ENCODE assay signal across 14 cellular contexts in genomic region chr7:134991469-134992339, GRCh38. TPM values are rescaled to one million over a fixed set of nuclear protein-coding genes. Genes with fewer than 3 reads are reported as not detected.
DNase-seq lines count a peak whose midpoint lies in the region; ATAC-seq, FAIRE-seq and TF ChIP-seq lines count a peak whose summit lies in the region.
"Had no signal": no experiment of that assay in that cellular context is flagged by ENCODE, and none has a peak within 500 bp of the region (broad histone marks: within the 10 kb centered on the region; RNA-seq: fewer than 3 reads in every experiment).

No MANE protein-coding gene starts in this region.

- POLR2A ChIA-PET in T-cell (lab: Charles Lee): interaction anchor here in 1 of 2 donors (0.5 kb wide), 1 partner anchor 24 kb away, joined by 3 read pairs; no protein-coding TSS in a partner anchor

- peak overlapping the region; percentile 44 for H3K4me2 ChIP-seq in hepatocyte

- 43% methylated on average over 2 of the region's 2 CpGs for WGBS in hepatocyte (ENCODE audit: low lambda C conversion rate, missing lambda C conversion rate)
- 47 to 64% (median 57%) methylated on average over 2 of the region's 2 CpGs for WGBS in small intestine, 3 donors

- H3K4me3 ChIP-seq in hepatocyte (no peak overlapping the region), small intestine (ENCODE audit: low read depth in 1 of 2, low read length in 2 of 2) (no peak overlapping the region)
- H3K4me3 ChIP-seq: right atrium auricular region had no signal

- DNase-seq in GM12892 (ENCODE audit: insufficient read length) (no peak), T-cell (no peak), hepatocyte (ENCODE audit: low spot score) (peak; percentile 22), small intestine (peak; percentile 8), NAMALWA (ENCODE audit: low spot score) (no peak), activated gamma-delta T cell (lab: John Stamatoyannopoulos, UW) (no peak), NOMO-1 (lab: John Stamatoyannopoulos, UW; ENCODE audit: unreplicated experiment in 2 of 2) (no peak)
- DNase-seq: activated CD4-positive, alpha-beta T cell treated with anti-CD3 and anti-CD28 coated beads, Interleukin-2, amount 50 U/mL, for 1 hour; COR-L47; KG1; NCI-H226 had no signal

- H3K79me2 ChIP-seq in hepatocyte: peaks cover 36% of the 10 kb centered on the region

- H2AFZ ChIP-seq in hepatocyte: no peak overlapping the region

- H3K9me3 ChIP-seq in hepatocyte (ENCODE audit: low read depth): no peaks in the 10 kb centered on the region
- no peaks in the 10 kb centered on the region for H3K9me3 ChIP-seq in small intestine (ENCODE audit: control insufficient read depth, low read depth)
- H3K9me3 ChIP-seq: right atrium auricular region had no signal

- H3K4me1 Mint-ChIP-seq in T-cell: peaks cover 70 to 79% (median 79%) of the 10 kb centered on the region in 3 donors

- H3K36me3 Mint-ChIP-seq in T-cell: peaks cover 23% of the 10 kb centered on the region

- H3K27ac Mint-ChIP-seq in T-cell: peak overlapping the region; percentile 95 to 97

- H3K27me3 ChIP-seq in hepatocyte (no peaks in the 10 kb centered on the region), small intestine (ENCODE audit: control insufficient read depth in 2 of 2, insufficient read depth in 2 of 2, low read length in 2 of 2) (no peaks in the 10 kb centered on the region)
- H3K27me3 ChIP-seq: right atrium auricular region had no signal

- FAIRE-seq in GM12892 (lab: Jason Lieb, UNC): peak; percentile 17
- FAIRE-seq in small intestine (lab: Jason Lieb, UNC): no peak
- FAIRE-seq: bronchial epithelial cell had no signal

- TF ChIP-seq CTCF in hepatocyte (IDR thresholded peaks at IDR 0.05; ENCODE audit: poor library complexity): no peak

- no peaks in the 10 kb centered on the region for H3K9me2 ChIP-seq in hepatocyte (replicated peaks; ENCODE audit: insufficient read depth)

- peak overlapping the region; percentile 82 for H3K27ac ChIP-seq in hepatocyte
- peak overlapping the region in 1 of 2 donors; percentile 41 for H3K27ac ChIP-seq in small intestine (ENCODE audit: low read depth in 1 of 2, low read length in 1 of 2)

- CTCF ChIA-PET in T-cell (lab: Charles Lee): no interaction called here

- no peaks in the 10 kb centered on the region for H3K27me3 Mint-ChIP-seq in T-cell

- H3K4me3 Mint-ChIP-seq in T-cell: no peak overlapping the region

- no peak for ATAC-seq in T-cell (replicated peaks in 1 of 4)
- ATAC-seq in HG03439 (IDR thresholded peaks at IDR 0.05; ENCODE audit: unreplicated experiment): no peak

- no peak for TF ChIP-seq POLR2A in GM12892 (IDR thresholded peaks at IDR 0.05; ENCODE audit: low read depth, low read length)

- H3K4me1 ChIP-seq in hepatocyte (ENCODE audit: insufficient read depth) (peaks cover 55% of the 10 kb centered on the region), small intestine (ENCODE audit: control insufficient read depth in 2 of 2, insufficient read depth in 1 of 2, low read depth in 1 of 2, low read length in 1 of 2) (peaks cover 0 to 13% of the 10 kb centered on the region in 2 donors)

- no peaks in the 10 kb centered on the region for H4K20me1 ChIP-seq in hepatocyte (ENCODE audit: insufficient read depth, poor library complexity, severe bottlenecking)

- H3K9me3 Mint-ChIP-seq in T-cell: no peaks in the 10 kb centered on the region

- no peaks in the 10 kb centered on the region for H3K36me3 ChIP-seq in hepatocyte (replicated peaks; ENCODE audit: insufficient read depth, low read depth)
- H3K36me3 ChIP-seq in small intestine (ENCODE audit: control insufficient read depth in 2 of 2, insufficient read depth in 2 of 2, low read length in 2 of 2): no peaks in the 10 kb centered on the region

RNA-seq across cellular contexts. Expression of gene AGBL3, which starts 5.4 kb away (rescaled TPM):
- 4.3 TPM for polyA plus RNA-seq in GM12892 (2012; ENCODE audit: missing spikeins)
- total RNA-seq in T-cell (1 to 10 TPM; 2.5 to 6.7 (median 3.5) TPM), hepatocyte (4.4 and 6.4 TPM in 2 replicates)
- polyA plus RNA-seq in hepatocyte (2.3 and 3.4 TPM in 2 replicates), small intestine (under 1 TPM; 0.27 to 0.89 (median 0.87) TPM)

Comparison
In these comparisons a context has a peak if more than half of its experiments do, and no peak if none do; other contexts are left out.
1. DNase-seq: peak in hepatocyte (single experiment) and small intestine (single experiment); none in GM12892 (single experiment), T-cell (0 of 34), NAMALWA (single experiment), activated gamma-delta T cell (single experiment) and NOMO-1 (0 of 2).